ENCODE assay signal across 2 cellular contexts in the genomic region with DNA sequence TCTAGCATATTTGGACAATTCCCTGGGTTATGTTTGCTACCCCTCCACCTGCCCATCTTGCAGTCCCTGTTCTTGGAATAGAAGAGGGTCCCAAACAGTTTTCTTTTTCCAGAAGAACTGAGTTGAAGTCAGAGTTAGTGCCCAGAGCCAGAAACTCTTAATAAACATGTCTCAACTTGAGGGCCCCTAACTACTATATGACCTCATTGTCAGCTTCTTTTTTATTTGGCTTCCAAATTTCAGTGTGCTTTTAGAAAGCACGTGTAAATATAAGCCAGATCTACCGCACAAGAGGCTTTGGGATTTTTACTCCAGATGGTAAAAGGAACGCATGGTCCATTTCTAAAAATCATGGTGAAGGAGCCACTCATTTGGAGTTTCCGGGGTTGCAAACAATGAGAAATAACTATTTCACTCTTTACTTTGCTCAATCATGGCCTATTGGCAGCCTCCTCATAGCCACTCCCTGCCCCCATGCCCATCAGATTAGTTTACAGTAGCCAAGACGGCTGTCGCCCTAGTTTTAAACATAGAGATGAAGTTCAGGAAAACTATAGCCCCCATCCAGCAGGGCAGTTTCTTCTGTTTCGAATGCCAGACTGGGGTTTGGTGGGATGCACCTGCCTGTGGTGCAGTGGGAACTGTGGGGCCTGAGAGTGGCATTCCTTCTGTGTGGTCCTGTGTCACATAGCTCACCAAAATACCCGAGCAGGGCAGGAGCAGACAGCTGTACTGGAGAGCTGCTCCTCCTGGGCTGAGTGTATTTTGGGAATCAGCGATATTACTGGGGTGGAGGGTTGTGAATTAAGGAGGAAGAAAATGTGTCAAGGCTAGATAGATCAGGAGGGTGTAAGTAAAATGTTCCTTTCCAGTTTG.
TF ChIP-seq lines count a peak whose summit lies in the region.

No MANE protein-coding gene starts in this region.

TF ChIP-seq in IMR-90, 13 proteins besides CTCF, POLR2A, EP300 and RAD21:
- no peak for TF ChIP-seq RCOR1 (IDR thresholded peaks at IDR 0.05; ENCODE audit: insufficient replicate concordance, low read length)
- TF ChIP-seq MXI1 (IDR thresholded peaks at IDR 0.05; ENCODE audit: borderline replicate concordance, low read depth, low read length), result no peak
- TF ChIP-seq, protein P1, sequence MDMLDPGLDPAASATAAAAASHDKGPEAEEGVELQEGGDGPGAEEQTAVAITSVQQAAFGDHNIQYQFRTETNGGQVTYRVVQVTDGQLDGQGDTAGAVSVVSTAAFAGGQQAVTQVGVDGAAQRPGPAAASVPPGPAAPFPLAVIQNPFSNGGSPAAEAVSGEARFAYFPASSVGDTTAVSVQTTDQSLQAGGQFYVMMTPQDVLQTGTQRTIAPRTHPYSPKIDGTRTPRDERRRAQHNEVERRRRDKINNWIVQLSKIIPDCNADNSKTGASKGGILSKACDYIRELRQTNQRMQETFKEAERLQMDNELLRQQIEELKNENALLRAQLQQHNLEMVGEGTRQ (IDR thresholded peaks at IDR 0.05; ENCODE audit: low read depth, low read length), result no peak
- no peak for TF ChIP-seq FOS (IDR thresholded peaks at IDR 0.05; ENCODE audit: low read depth, low read length)
- TF ChIP-seq BHLHE40 (IDR thresholded peaks at IDR 0.05; ENCODE audit: low read depth, low read length), result no peak
- TF ChIP-seq, protein P2, sequence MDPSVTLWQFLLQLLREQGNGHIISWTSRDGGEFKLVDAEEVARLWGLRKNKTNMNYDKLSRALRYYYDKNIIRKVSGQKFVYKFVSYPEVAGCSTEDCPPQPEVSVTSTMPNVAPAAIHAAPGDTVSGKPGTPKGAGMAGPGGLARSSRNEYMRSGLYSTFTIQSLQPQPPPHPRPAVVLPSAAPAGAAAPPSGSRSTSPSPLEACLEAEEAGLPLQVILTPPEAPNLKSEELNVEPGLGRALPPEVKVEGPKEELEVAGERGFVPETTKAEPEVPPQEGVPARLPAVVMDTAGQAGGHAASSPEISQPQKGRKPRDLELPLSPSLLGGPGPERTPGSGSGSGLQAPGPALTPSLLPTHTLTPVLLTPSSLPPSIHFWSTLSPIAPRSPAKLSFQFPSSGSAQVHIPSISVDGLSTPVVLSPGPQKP (IDR thresholded peaks at IDR 0.05; ENCODE audit: borderline replicate concordance, low read depth, low read length), result no peak
- TF ChIP-seq RFX5 (IDR thresholded peaks at IDR 0.05; ENCODE audit: low read depth, low read length), result no peak
- no peak for TF ChIP-seq CEBPB (IDR thresholded peaks at IDR 0.05; ENCODE audit: low read depth, low read length)
- TF ChIP-seq CHD1 (IDR thresholded peaks at IDR 0.05; ENCODE audit: low read depth, low read length), result no peak
- TF ChIP-seq MAZ (IDR thresholded peaks at IDR 0.05; ENCODE audit: borderline replicate concordance, low read depth, low read length), result no peak
- TF ChIP-seq MAFK (IDR thresholded peaks at IDR 0.05; ENCODE audit: low read depth, low read length), result no peak
- no peak for TF ChIP-seq SMC3 (IDR thresholded peaks at IDR 0.05; ENCODE audit: low read depth, low read length)
- TF ChIP-seq NFE2L2 (IDR thresholded peaks at IDR 0.05; ENCODE audit: low read depth, low read length), result no peak

TF ChIP-seq in H1, 55 proteins besides CTCF, POLR2A, EP300 and RAD21:
- no peak for TF ChIP-seq TCF12 (IDR thresholded peaks at IDR 0.05; ENCODE audit: low read depth, low read length)
- TF ChIP-seq RNF2 (IDR thresholded peaks at IDR 0.05; ENCODE audit: borderline replicate concordance, low read depth, low read length, missing control alignments, poor library complexity, severe bottlenecking), result no peak
- no peak for TF ChIP-seq SIX5 (IDR thresholded peaks at IDR 0.05; ENCODE audit: low read depth, low read length)
- no peak for TF ChIP-seq PHF8 (conservative IDR thresholded peaks at IDR 0.05; ENCODE audit: low read depth, low read length)
- no peak for TF ChIP-seq CREB1 (IDR thresholded peaks at IDR 0.05)
- TF ChIP-seq BRCA1 (IDR thresholded peaks at IDR 0.05; ENCODE audit: low read depth, low read length), result no peak
- TF ChIP-seq GTF2F1 (IDR thresholded peaks at IDR 0.05; ENCODE audit: borderline replicate concordance, low read depth, low read length), result no peak
- TF ChIP-seq GABPA (IDR thresholded peaks at IDR 0.05; ENCODE audit: borderline replicate concordance, insufficient read depth, low read length), result no peak
- TF ChIP-seq RFX5 (IDR thresholded peaks at IDR 0.05; ENCODE audit: borderline replicate concordance, low read depth, low read length), result no peak
- no peak for TF ChIP-seq TEAD4 (IDR thresholded peaks at IDR 0.05; ENCODE audit: low read depth, low read length)
- no peak for TF ChIP-seq TAF1 (IDR thresholded peaks at IDR 0.05; ENCODE audit: low read depth, low read length)
- TF ChIP-seq, protein P3, sequence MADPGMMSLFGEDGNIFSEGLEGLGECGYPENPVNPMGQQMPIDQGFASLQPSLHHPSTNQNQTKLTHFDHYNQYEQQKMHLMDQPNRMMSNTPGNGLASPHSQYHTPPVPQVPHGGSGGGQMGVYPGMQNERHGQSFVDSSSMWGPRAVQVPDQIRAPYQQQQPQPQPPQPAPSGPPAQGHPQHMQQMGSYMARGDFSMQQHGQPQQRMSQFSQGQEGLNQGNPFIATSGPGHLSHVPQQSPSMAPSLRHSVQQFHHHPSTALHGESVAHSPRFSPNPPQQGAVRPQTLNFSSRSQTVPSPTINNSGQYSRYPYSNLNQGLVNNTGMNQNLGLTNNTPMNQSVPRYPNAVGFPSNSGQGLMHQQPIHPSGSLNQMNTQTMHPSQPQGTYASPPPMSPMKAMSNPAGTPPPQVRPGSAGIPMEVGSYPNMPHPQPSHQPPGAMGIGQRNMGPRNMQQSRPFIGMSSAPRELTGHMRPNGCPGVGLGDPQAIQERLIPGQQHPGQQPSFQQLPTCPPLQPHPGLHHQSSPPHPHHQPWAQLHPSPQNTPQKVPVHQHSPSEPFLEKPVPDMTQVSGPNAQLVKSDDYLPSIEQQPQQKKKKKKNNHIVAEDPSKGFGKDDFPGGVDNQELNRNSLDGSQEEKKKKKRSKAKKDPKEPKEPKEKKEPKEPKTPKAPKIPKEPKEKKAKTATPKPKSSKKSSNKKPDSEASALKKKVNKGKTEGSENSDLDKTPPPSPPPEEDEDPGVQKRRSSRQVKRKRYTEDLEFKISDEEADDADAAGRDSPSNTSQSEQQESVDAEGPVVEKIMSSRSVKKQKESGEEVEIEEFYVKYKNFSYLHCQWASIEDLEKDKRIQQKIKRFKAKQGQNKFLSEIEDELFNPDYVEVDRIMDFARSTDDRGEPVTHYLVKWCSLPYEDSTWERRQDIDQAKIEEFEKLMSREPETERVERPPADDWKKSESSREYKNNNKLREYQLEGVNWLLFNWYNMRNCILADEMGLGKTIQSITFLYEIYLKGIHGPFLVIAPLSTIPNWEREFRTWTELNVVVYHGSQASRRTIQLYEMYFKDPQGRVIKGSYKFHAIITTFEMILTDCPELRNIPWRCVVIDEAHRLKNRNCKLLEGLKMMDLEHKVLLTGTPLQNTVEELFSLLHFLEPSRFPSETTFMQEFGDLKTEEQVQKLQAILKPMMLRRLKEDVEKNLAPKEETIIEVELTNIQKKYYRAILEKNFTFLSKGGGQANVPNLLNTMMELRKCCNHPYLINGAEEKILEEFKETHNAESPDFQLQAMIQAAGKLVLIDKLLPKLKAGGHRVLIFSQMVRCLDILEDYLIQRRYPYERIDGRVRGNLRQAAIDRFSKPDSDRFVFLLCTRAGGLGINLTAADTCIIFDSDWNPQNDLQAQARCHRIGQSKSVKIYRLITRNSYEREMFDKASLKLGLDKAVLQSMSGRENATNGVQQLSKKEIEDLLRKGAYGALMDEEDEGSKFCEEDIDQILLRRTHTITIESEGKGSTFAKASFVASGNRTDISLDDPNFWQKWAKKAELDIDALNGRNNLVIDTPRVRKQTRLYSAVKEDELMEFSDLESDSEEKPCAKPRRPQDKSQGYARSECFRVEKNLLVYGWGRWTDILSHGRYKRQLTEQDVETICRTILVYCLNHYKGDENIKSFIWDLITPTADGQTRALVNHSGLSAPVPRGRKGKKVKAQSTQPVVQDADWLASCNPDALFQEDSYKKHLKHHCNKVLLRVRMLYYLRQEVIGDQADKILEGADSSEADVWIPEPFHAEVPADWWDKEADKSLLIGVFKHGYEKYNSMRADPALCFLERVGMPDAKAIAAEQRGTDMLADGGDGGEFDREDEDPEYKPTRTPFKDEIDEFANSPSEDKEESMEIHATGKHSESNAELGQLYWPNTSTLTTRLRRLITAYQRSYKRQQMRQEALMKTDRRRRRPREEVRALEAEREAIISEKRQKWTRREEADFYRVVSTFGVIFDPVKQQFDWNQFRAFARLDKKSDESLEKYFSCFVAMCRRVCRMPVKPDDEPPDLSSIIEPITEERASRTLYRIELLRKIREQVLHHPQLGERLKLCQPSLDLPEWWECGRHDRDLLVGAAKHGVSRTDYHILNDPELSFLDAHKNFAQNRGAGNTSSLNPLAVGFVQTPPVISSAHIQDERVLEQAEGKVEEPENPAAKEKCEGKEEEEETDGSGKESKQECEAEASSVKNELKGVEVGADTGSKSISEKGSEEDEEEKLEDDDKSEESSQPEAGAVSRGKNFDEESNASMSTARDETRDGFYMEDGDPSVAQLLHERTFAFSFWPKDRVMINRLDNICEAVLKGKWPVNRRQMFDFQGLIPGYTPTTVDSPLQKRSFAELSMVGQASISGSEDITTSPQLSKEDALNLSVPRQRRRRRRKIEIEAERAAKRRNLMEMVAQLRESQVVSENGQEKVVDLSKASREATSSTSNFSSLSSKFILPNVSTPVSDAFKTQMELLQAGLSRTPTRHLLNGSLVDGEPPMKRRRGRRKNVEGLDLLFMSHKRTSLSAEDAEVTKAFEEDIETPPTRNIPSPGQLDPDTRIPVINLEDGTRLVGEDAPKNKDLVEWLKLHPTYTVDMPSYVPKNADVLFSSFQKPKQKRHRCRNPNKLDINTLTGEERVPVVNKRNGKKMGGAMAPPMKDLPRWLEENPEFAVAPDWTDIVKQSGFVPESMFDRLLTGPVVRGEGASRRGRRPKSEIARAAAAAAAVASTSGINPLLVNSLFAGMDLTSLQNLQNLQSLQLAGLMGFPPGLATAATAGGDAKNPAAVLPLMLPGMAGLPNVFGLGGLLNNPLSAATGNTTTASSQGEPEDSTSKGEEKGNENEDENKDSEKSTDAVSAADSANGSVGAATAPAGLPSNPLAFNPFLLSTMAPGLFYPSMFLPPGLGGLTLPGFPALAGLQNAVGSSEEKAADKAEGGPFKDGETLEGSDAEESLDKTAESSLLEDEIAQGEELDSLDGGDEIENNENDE (IDR thresholded peaks at IDR 0.05; ENCODE audit: insufficient replicate concordance, low read length), result no peak
- TF ChIP-seq KDM1A (IDR thresholded peaks at IDR 0.05; ENCODE audit: borderline replicate concordance, low read length), result no peak
- TF ChIP-seq NRF1 (IDR thresholded peaks at IDR 0.05; ENCODE audit: low read depth, low read length), result no peak
- no peak for TF ChIP-seq EZH2 (IDR thresholded peaks at IDR 0.05; ENCODE audit: low read depth, low read length, severe bottlenecking)
